13 cellular contexts compared by ENCODE assay signal in genomic region chr5:110053824-110054223, GRCh38.
DNase-seq lines count a peak whose midpoint lies in the region; ATAC-seq, FAIRE-seq and TF ChIP-seq lines count a peak whose summit lies in the region.
"Had no signal": no experiment of that assay in that cellular context is flagged by ENCODE, and none has a peak within 500 bp of the region (broad histone marks: within the 10 kb centered on the region; RNA-seq: fewer than 3 reads in every experiment).

No MANE protein-coding gene starts in this region.

- H3K36me3 ChIP-seq in BLaER1 treated with 17β-estradiol and CSF1 and Interleukin-3, amounts not matched to agents 10 nM and 100 nM = no peaks in the 10 kb centered on the region
- H3K36me3 ChIP-seq in psoas muscle (ENCODE audit: insufficient read depth in 1 of 2, low read depth in 1 of 2) = no peaks in the 10 kb centered on the region
- H3K36me3 ChIP-seq: WERI-Rb-1 had no signal

- H3K27me3 Mint-ChIP-seq in activated T-helper 17 cell treated with anti-CD3 and anti-CD28 coated beads, Interleukin-2, amount 50 U/mL, for 72 hours = peaks cover 6% of the 10 kb centered on the region

- FAIRE-seq in D721Med (lab: Jason Lieb, UNC) = no peak
- FAIRE-seq: GM12878 had no signal

- no peaks in the 10 kb centered on the region for H3K36me3 Mint-ChIP-seq in activated T-helper 17 cell treated with anti-CD3 and anti-CD28 coated beads, Interleukin-2, amount 50 U/mL, for 72 hours (ENCODE audit: low read depth)

- H3K27me3 ChIP-seq in BLaER1 treated with 17β-estradiol and CSF1 and Interleukin-3, amounts not matched to agents 10 nM and 100 nM = no peaks in the 10 kb centered on the region
- no peaks in the 10 kb centered on the region for H3K27me3 ChIP-seq in psoas muscle (ENCODE audit: insufficient read depth in 3 of 3, low read length in 2 of 3)
- H3K27me3 ChIP-seq: dorsolateral prefrontal cortex had no signal

- no peak for TF ChIP-seq CTCF in psoas muscle (IDR thresholded peaks at IDR 0.05)
- no peak for TF ChIP-seq CTCF in D721Med (IDR thresholded peaks at IDR 0.05; ENCODE audit: insufficient read depth, missing control alignments)

- H3K4me1 ChIP-seq in BLaER1 treated with 17β-estradiol and CSF1 and Interleukin-3, amounts not matched to agents 10 nM and 100 nM = peaks cover 45 to 78% (median 67%) of the 10 kb centered on the region in 10 experiments
- H3K4me1 ChIP-seq in psoas muscle = no peaks in the 10 kb centered on the region
- H3K4me1 ChIP-seq: Caco-2 had no signal

- H3K9me3 Mint-ChIP-seq in activated T-helper 17 cell treated with anti-CD3 and anti-CD28 coated beads, Interleukin-2, amount 50 U/mL, for 72 hours = no peaks in the 10 kb centered on the region

- H4K20me1 ChIP-seq in BLaER1 treated with 17β-estradiol and CSF1 and Interleukin-3, amounts not matched to agents 10 nM and 100 nM = no peaks in the 10 kb centered on the region

- peak overlapping the region; percentile 71 to 90 (median 81); a peak in 21 of 22 replicates for H3K4me2 ChIP-seq in BLaER1 treated with 17β-estradiol and CSF1 and Interleukin-3, amounts not matched to agents 10 nM and 100 nM

- H3K4me1 Mint-ChIP-seq in activated T-helper 17 cell treated with anti-CD3 and anti-CD28 coated beads, Interleukin-2, amount 50 U/mL, for 72 hours = peaks cover 14% of the 10 kb centered on the region

- peak; percentile 22 for ATAC-seq in GM18868 (IDR thresholded peaks at IDR 0.05; ENCODE audit: unreplicated experiment)
- ATAC-seq in HG03342 (IDR thresholded peaks at IDR 0.05; ENCODE audit: unreplicated experiment) = peak; percentile 15
- peak; percentile 77 for ATAC-seq in activated T-helper 17 cell treated with anti-CD3 and anti-CD28 coated beads, Interleukin-2, amount 50 U/mL, for 72 hours (replicated peaks)
- ATAC-seq in psoas muscle = no peak
- ATAC-seq: right cardiac atrium had no signal

- H3K4me3 Mint-ChIP-seq in activated T-helper 17 cell treated with anti-CD3 and anti-CD28 coated beads, Interleukin-2, amount 50 U/mL, for 72 hours = peak overlapping the region; percentile 52

- intact Hi-C loops in psoas muscle (cut with DNase I) = no loop called here

- H3K27ac ChIP-seq in BLaER1 treated with 17β-estradiol and CSF1 and Interleukin-3, amounts not matched to agents 10 nM and 100 nM = peak overlapping the region in 9 of 11 experiments; percentile 56 to 95 (median 89); a peak in 18 of 22 replicates
- no peak overlapping the region for H3K27ac ChIP-seq in psoas muscle
- H3K27ac ChIP-seq: WERI-Rb-1 had no signal

- H3K9me3 ChIP-seq in BLaER1 treated with 17β-estradiol and CSF1 and Interleukin-3, amounts not matched to agents 10 nM and 100 nM (replicated peaks in 1 of 11) = no peaks in the 10 kb centered on the region
- H3K9me3 ChIP-seq in psoas muscle = no peaks in the 10 kb centered on the region
- H3K9me3 ChIP-seq: Caco-2 had no signal

- H3K4me3 ChIP-seq in BLaER1 treated with 17β-estradiol and CSF1 and Interleukin-3, amounts not matched to agents 10 nM and 100 nM = peak overlapping the region in 4 of 10 experiments; percentile 13 to 50 (median 20); a peak in 5 of 20 replicates
- H3K4me3 ChIP-seq in psoas muscle = no peak overlapping the region
- H3K4me3 ChIP-seq: dorsolateral prefrontal cortex, GM12878 had no signal

- DNase-seq in RKO (ENCODE audit: low spot score) (no peak), psoas muscle (no peak), D721Med (ENCODE audit: insufficient read length, low spot score) (no peak), NCI-H446 (lab: John Stamatoyannopoulos, UW) (no peak)
- DNase-seq: Caco-2, dorsolateral prefrontal cortex, WERI-Rb-1 had no signal

- H3K27ac Mint-ChIP-seq in activated T-helper 17 cell treated with anti-CD3 and anti-CD28 coated beads, Interleukin-2, amount 50 U/mL, for 72 hours = peak overlapping the region; percentile 58

- peak overlapping the region in 8 of 11 experiments; percentile 59 to 81 (median 72); a peak in 16 of 22 replicates for H3K9ac ChIP-seq in BLaER1 treated with 17β-estradiol and CSF1 and Interleukin-3, amounts not matched to agents 10 nM and 100 nM

Comparison
In these comparisons a context has a peak if more than half of its experiments do, and no peak if none do; other contexts are left out.
1. ATAC-seq: peak in GM18868 (single experiment), HG03342 (single experiment) and activated T-helper 17 cell treated with anti-CD3 and anti-CD28 coated beads, Interleukin-2, amount 50 U/mL, for 72 hours (single experiment); none in psoas muscle (0 of 4).